1 cellular context compared by ENCODE assay signal in the genomic region with DNA sequence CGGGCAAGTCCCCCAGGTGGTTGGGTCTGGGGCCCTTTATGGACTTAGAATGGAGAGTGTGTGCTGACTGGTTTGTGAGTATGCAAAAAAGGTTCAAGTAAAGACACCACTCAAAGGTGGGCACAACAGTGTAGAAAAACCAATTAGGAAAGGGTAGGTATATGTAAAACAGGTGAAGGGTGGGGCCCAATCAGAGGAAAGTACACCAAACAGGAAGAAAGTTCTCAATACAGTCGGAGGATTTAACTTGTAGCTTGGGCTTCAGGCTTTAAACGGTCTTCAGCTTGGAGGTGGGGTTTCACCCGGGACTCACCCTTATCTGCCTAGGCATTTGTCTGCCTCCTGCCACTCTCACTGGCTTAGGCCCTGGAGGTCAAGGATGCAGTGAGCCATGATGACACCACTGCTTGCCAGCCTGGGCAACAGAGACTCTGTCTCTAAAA.
TF ChIP-seq lines count a peak whose summit lies in the region.

No MANE protein-coding gene starts in this region.

TF ChIP-seq in K562, 482 proteins besides CTCF, POLR2A, EP300 and RAD21 (continued from another document and continues in another):
- TF ChIP-seq, protein P1, sequence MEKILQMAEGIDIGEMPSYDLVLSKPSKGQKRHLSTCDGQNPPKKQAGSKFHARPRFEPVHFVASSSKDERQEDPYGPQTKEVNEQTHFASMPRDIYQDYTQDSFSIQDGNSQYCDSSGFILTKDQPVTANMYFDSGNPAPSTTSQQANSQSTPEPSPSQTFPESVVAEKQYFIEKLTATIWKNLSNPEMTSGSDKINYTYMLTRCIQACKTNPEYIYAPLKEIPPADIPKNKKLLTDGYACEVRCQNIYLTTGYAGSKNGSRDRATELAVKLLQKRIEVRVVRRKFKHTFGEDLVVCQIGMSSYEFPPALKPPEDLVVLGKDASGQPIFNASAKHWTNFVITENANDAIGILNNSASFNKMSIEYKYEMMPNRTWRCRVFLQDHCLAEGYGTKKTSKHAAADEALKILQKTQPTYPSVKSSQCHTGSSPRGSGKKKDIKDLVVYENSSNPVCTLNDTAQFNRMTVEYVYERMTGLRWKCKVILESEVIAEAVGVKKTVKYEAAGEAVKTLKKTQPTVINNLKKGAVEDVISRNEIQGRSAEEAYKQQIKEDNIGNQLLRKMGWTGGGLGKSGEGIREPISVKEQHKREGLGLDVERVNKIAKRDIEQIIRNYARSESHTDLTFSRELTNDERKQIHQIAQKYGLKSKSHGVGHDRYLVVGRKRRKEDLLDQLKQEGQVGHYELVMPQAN (IDR thresholded peaks at IDR 0.05; ENCODE audit: borderline replicate concordance): no peak
- TF ChIP-seq TFAM (CRISPR knock-in tag; conservative IDR thresholded peaks at IDR 0.05) (no peak), KLF16 (IDR thresholded peaks at IDR 0.05) (no peak), NCOR1 (IDR thresholded peaks at IDR 0.05) (peak; percentile 16), CBX2 (IDR thresholded peaks at IDR 0.05; ENCODE audit: insufficient read depth, low read length, poor library complexity, severe bottlenecking) (no peak), SETDB1 (IDR thresholded peaks at IDR 0.05; ENCODE audit: low read length) (no peak), ZFP36 (IDR thresholded peaks at IDR 0.05; ENCODE audit: low read depth, low read length, partially characterized antibody) (no peak), TSC22D4 (tag; IDR thresholded peaks at IDR 0.05) (no peak), JUNB (CRISPR knock-in tag; conservative IDR thresholded peaks at IDR 0.05) (no peak), ZNF785 (CRISPR knock-in tag; IDR thresholded peaks at IDR 0.05) (no peak), TAL1 (IDR thresholded peaks at IDR 0.05) (no peak), GATAD2A (IDR thresholded peaks at IDR 0.05) (no peak), NFYB (IDR thresholded peaks at IDR 0.05; ENCODE audit: extremely low read depth, insufficient read length) (no peak), CHD1 (IDR thresholded peaks at IDR 0.05; ENCODE audit: low read length) (no peak), CBFA2T3 (IDR thresholded peaks at IDR 0.05) (peak; percentile 41), GATA2 (CRISPR knock-in tag; IDR thresholded peaks at IDR 0.05) (no peak), PRPF4 (IDR thresholded peaks at IDR 0.05; ENCODE audit: insufficient read depth, low read depth, low read length, poor library complexity, severe bottlenecking) (no peak), ETS2 (tag; IDR thresholded peaks at IDR 0.05; ENCODE audit: borderline replicate concordance, poor library complexity, severe bottlenecking) (no peak), HLTF (IDR thresholded peaks at IDR 0.05) (no peak), SNRNP70 (optimal IDR thresholded peaks at IDR 0.05; ENCODE audit: low read depth, low read length) (no peak), GTF2E2 (tag; IDR thresholded peaks at IDR 0.05) (peak; percentile 40; the same call in 1 of the 2 replicates), ZSCAN32 (CRISPR knock-in tag; IDR thresholded peaks at IDR 0.05) (no peak), NFIX (CRISPR knock-in tag; IDR thresholded peaks at IDR 0.05; ENCODE audit: low read depth) (no peak), ASH1L (IDR thresholded peaks at IDR 0.05; ENCODE audit: borderline replicate concordance, low read depth, partially characterized antibody) (no peak)
- TF ChIP-seq, protein P2, sequence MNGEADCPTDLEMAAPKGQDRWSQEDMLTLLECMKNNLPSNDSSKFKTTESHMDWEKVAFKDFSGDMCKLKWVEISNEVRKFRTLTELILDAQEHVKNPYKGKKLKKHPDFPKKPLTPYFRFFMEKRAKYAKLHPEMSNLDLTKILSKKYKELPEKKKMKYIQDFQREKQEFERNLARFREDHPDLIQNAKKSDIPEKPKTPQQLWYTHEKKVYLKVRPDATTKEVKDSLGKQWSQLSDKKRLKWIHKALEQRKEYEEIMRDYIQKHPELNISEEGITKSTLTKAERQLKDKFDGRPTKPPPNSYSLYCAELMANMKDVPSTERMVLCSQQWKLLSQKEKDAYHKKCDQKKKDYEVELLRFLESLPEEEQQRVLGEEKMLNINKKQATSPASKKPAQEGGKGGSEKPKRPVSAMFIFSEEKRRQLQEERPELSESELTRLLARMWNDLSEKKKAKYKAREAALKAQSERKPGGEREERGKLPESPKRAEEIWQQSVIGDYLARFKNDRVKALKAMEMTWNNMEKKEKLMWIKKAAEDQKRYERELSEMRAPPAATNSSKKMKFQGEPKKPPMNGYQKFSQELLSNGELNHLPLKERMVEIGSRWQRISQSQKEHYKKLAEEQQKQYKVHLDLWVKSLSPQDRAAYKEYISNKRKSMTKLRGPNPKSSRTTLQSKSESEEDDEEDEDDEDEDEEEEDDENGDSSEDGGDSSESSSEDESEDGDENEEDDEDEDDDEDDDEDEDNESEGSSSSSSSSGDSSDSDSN (IDR thresholded peaks at IDR 0.05; ENCODE audit: borderline replicate concordance in 1 of 2, low read depth in 2 of 2, low read length in 2 of 2): no peak; a peak in 1 of 4 replicates
- TF ChIP-seq, protein P3, sequence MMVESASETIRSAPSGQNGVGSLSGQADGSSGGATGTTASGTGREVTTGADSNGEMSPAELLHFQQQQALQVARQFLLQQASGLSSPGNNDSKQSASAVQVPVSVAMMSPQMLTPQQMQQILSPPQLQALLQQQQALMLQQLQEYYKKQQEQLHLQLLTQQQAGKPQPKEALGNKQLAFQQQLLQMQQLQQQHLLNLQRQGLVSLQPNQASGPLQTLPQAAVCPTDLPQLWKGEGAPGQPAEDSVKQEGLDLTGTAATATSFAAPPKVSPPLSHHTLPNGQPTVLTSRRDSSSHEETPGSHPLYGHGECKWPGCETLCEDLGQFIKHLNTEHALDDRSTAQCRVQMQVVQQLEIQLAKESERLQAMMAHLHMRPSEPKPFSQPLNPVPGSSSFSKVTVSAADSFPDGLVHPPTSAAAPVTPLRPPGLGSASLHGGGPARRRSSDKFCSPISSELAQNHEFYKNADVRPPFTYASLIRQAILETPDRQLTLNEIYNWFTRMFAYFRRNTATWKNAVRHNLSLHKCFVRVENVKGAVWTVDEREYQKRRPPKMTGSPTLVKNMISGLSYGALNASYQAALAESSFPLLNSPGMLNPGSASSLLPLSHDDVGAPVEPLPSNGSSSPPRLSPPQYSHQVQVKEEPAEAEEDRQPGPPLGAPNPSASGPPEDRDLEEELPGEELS (CRISPR knock-in tag; IDR thresholded peaks at IDR 0.05; ENCODE audit: borderline replicate concordance): no peak
- TF ChIP-seq, protein P4, sequence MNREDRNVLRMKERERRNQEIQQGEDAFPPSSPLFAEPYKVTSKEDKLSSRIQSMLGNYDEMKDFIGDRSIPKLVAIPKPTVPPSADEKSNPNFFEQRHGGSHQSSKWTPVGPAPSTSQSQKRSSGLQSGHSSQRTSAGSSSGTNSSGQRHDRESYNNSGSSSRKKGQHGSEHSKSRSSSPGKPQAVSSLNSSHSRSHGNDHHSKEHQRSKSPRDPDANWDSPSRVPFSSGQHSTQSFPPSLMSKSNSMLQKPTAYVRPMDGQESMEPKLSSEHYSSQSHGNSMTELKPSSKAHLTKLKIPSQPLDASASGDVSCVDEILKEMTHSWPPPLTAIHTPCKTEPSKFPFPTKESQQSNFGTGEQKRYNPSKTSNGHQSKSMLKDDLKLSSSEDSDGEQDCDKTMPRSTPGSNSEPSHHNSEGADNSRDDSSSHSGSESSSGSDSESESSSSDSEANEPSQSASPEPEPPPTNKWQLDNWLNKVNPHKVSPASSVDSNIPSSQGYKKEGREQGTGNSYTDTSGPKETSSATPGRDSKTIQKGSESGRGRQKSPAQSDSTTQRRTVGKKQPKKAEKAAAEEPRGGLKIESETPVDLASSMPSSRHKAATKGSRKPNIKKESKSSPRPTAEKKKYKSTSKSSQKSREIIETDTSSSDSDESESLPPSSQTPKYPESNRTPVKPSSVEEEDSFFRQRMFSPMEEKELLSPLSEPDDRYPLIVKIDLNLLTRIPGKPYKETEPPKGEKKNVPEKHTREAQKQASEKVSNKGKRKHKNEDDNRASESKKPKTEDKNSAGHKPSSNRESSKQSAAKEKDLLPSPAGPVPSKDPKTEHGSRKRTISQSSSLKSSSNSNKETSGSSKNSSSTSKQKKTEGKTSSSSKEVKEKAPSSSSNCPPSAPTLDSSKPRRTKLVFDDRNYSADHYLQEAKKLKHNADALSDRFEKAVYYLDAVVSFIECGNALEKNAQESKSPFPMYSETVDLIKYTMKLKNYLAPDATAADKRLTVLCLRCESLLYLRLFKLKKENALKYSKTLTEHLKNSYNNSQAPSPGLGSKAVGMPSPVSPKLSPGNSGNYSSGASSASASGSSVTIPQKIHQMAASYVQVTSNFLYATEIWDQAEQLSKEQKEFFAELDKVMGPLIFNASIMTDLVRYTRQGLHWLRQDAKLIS (CRISPR knock-in tag; IDR thresholded peaks at IDR 0.05): no peak
- TF ChIP-seq, protein P5, sequence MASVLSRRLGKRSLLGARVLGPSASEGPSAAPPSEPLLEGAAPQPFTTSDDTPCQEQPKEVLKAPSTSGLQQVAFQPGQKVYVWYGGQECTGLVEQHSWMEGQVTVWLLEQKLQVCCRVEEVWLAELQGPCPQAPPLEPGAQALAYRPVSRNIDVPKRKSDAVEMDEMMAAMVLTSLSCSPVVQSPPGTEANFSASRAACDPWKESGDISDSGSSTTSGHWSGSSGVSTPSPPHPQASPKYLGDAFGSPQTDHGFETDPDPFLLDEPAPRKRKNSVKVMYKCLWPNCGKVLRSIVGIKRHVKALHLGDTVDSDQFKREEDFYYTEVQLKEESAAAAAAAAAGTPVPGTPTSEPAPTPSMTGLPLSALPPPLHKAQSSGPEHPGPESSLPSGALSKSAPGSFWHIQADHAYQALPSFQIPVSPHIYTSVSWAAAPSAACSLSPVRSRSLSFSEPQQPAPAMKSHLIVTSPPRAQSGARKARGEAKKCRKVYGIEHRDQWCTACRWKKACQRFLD (CRISPR knock-in tag; IDR thresholded peaks at IDR 0.05): no peak; the same call in 1 of the 2 replicates
- TF ChIP-seq, protein P6, sequence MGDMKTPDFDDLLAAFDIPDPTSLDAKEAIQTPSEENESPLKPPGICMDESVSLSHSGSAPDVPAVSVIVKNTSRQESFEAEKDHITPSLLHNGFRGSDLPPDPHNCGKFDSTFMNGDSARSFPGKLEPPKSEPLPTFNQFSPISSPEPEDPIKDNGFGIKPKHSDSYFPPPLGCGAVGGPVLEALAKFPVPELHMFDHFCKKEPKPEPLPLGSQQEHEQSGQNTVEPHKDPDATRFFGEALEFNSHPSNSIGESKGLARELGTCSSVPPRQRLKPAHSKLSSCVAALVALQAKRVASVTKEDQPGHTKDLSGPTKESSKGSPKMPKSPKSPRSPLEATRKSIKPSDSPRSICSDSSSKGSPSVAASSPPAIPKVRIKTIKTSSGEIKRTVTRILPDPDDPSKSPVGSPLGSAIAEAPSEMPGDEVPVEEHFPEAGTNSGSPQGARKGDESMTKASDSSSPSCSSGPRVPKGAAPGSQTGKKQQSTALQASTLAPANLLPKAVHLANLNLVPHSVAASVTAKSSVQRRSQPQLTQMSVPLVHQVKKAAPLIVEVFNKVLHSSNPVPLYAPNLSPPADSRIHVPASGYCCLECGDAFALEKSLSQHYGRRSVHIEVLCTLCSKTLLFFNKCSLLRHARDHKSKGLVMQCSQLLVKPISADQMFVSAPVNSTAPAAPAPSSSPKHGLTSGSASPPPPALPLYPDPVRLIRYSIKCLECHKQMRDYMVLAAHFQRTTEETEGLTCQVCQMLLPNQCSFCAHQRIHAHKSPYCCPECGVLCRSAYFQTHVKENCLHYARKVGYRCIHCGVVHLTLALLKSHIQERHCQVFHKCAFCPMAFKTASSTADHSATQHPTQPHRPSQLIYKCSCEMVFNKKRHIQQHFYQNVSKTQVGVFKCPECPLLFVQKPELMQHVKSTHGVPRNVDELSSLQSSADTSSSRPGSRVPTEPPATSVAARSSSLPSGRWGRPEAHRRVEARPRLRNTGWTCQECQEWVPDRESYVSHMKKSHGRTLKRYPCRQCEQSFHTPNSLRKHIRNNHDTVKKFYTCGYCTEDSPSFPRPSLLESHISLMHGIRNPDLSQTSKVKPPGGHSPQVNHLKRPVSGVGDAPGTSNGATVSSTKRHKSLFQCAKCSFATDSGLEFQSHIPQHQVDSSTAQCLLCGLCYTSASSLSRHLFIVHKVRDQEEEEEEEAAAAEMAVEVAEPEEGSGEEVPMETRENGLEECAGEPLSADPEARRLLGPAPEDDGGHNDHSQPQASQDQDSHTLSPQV (IDR thresholded peaks at IDR 0.05): peak; percentile 78
- TF ChIP-seq, protein P7, sequence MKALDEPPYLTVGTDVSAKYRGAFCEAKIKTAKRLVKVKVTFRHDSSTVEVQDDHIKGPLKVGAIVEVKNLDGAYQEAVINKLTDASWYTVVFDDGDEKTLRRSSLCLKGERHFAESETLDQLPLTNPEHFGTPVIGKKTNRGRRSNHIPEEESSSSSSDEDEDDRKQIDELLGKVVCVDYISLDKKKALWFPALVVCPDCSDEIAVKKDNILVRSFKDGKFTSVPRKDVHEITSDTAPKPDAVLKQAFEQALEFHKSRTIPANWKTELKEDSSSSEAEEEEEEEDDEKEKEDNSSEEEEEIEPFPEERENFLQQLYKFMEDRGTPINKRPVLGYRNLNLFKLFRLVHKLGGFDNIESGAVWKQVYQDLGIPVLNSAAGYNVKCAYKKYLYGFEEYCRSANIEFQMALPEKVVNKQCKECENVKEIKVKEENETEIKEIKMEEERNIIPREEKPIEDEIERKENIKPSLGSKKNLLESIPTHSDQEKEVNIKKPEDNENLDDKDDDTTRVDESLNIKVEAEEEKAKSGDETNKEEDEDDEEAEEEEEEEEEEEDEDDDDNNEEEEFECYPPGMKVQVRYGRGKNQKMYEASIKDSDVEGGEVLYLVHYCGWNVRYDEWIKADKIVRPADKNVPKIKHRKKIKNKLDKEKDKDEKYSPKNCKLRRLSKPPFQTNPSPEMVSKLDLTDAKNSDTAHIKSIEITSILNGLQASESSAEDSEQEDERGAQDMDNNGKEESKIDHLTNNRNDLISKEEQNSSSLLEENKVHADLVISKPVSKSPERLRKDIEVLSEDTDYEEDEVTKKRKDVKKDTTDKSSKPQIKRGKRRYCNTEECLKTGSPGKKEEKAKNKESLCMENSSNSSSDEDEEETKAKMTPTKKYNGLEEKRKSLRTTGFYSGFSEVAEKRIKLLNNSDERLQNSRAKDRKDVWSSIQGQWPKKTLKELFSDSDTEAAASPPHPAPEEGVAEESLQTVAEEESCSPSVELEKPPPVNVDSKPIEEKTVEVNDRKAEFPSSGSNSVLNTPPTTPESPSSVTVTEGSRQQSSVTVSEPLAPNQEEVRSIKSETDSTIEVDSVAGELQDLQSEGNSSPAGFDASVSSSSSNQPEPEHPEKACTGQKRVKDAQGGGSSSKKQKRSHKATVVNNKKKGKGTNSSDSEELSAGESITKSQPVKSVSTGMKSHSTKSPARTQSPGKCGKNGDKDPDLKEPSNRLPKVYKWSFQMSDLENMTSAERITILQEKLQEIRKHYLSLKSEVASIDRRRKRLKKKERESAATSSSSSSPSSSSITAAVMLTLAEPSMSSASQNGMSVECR (CRISPR knock-in tag; IDR thresholded peaks at IDR 0.05): no peak
- TF ChIP-seq, protein P8, sequence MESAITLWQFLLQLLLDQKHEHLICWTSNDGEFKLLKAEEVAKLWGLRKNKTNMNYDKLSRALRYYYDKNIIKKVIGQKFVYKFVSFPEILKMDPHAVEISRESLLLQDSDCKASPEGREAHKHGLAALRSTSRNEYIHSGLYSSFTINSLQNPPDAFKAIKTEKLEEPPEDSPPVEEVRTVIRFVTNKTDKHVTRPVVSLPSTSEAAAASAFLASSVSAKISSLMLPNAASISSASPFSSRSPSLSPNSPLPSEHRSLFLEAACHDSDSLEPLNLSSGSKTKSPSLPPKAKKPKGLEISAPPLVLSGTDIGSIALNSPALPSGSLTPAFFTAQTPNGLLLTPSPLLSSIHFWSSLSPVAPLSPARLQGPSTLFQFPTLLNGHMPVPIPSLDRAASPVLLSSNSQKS (CRISPR knock-in tag; IDR thresholded peaks at IDR 0.05): no peak
